ENCODE assay signal across 9 cellular contexts in the genomic region with DNA sequence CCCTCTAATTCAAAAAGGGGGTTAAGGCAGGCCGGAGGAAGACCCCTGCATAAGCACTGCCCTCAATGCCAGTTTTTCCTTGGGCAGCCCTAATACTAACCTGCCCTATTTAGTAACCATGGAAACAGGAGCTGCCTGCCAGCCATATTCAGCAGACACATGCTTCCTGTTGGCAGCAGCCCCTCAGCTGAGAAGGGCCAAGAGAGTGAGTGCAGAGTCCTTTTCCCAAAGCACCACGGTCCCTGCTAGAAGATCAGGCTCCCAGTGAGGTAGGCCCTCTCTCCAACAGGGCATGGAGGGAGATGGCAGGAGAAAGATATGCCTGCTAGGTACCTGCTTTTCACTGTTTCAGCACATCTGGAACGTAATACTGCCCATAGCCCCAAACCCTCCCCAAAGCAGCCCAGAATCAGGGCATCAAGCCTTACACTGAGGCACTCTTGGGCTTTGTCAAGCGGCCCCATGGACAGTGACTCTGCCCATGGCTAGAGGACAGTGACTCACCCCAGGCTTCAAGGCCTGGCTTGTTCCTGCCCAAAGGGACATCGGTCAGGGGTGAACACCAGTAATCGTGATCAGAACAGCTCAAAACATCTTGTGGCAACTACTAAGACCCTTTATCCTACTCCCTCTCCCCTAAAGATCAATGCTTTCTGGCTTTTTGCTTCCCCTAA.
DNase-seq lines count a peak whose midpoint lies in the region; ATAC-seq and TF ChIP-seq lines count a peak whose summit lies in the region.
"Had no signal": no experiment of that assay in that cellular context is flagged by ENCODE, and none has a peak within 500 bp of the region (broad histone marks: within the 10 kb centered on the region; RNA-seq: fewer than 3 reads in every experiment).

No MANE protein-coding gene starts in this region.

- ATAC-seq in right lobe of liver = peak; percentile 48 to 78 (median 76)
- peak; percentile 38 to 58 for ATAC-seq in upper lobe of left lung (ENCODE audit: low FRiP score in 2 of 2)
- no peak for ATAC-seq in HG02642 (IDR thresholded peaks at IDR 0.05; ENCODE audit: poor library complexity, unreplicated experiment)
- no peak for ATAC-seq in HG02588 (IDR thresholded peaks at IDR 0.05; ENCODE audit: unreplicated experiment)

- intact Hi-C loops in right lobe of liver (cut with DNase I) = loop anchor here in 1 of 2 donors (10.0 kb wide), 1 partner anchor 182 kb away; no protein-coding TSS in a partner anchor
- intact Hi-C loops in activated naive CD4-positive, alpha-beta T cell treated with anti-CD3 and anti-CD28 coated beads for 36 hours (cut with micrococcal nuclease) = loop anchor here (1.0 to 5.0 kb wide), 5 partner anchors 9 to 595 kb away; no protein-coding TSS in a partner anchor

- H3K27me3 Mint-ChIP-seq in brain = peaks cover 5% of the 10 kb centered on the region
- no peaks in the 10 kb centered on the region for H3K27me3 Mint-ChIP-seq in activated naive CD4-positive, alpha-beta T cell treated with anti-CD3 and anti-CD28 coated beads for 36 hours (ENCODE audit: low read depth)

- DNase-seq in NCI-H1417 (lab: John Stamatoyannopoulos, UW) = peak in 2 of 3 experiments; percentile 81 to 88
- DNase-seq in NCI-H1417 treated with DMSO at 0.1 percent for 48 hours (lab: John Stamatoyannopoulos, UW) = no peak
- peak; percentile 71 to 94 (median 90) for DNase-seq in right lobe of liver
- peak in 1 of 2 donors; percentile 59 for DNase-seq in upper lobe of left lung
- DNase-seq in activated naive CD4-positive, alpha-beta T cell treated with anti-CD3 and anti-CD28 coated beads for 36 hours = no peak
- DNase-seq: 8988T had no signal

- 23% methylated on average over 3 of the region's 6 CpGs for WGBS in right lobe of liver (ENCODE audit: insufficient coverage, low coverage, low lambda C conversion rate, missing lambda C conversion rate)
- WGBS in upper lobe of left lung, 2 donors = 59 to 96% methylated on average over 2 to 6 of the region's 6 CpGs

- H3K36me3 Mint-ChIP-seq in brain = no peaks in the 10 kb centered on the region
- H3K36me3 Mint-ChIP-seq in activated naive CD4-positive, alpha-beta T cell treated with anti-CD3 and anti-CD28 coated beads for 36 hours (ENCODE audit: low read depth) = no peaks in the 10 kb centered on the region

- TF ChIP-seq POLR2A in right lobe of liver (IDR thresholded peaks at IDR 0.05) = peak; percentile 2
- no peak for TF ChIP-seq POLR2A in upper lobe of left lung (IDR thresholded peaks at IDR 0.05)

- H3K9me3 ChIP-seq in right lobe of liver (no peaks in the 10 kb centered on the region), upper lobe of left lung (no peaks in the 10 kb centered on the region)

- peaks cover 83% of the 10 kb centered on the region for H3K4me1 Mint-ChIP-seq in brain
- peaks cover 17% of the 10 kb centered on the region for H3K4me1 Mint-ChIP-seq in activated naive CD4-positive, alpha-beta T cell treated with anti-CD3 and anti-CD28 coated beads for 36 hours (ENCODE audit: low read depth)

- peak overlapping the region; percentile 1 to 56 (median 30) for H3K4me3 Mint-ChIP-seq in brain
- no peak overlapping the region for H3K4me3 Mint-ChIP-seq in activated naive CD4-positive, alpha-beta T cell treated with anti-CD3 and anti-CD28 coated beads for 36 hours

- H3K36me3 ChIP-seq in right lobe of liver = no peaks in the 10 kb centered on the region
- peaks cover 0 to 4% (median 0%) of the 10 kb centered on the region in 4 donors for H3K36me3 ChIP-seq in upper lobe of left lung

- H3K4me3 ChIP-seq in right lobe of liver (peak overlapping the region in 1 of 3 donors; percentile 14), upper lobe of left lung (no peak overlapping the region)

- no peak for TF ChIP-seq EP300 in upper lobe of left lung (IDR thresholded peaks at IDR 0.05)

- H3K27ac ChIP-seq in right lobe of liver (peak overlapping the region; percentile 69 to 95 (median 74)), upper lobe of left lung (peak overlapping the region; percentile 14 to 77 (median 69))

- no peak for TF ChIP-seq CTCF in brain (conservative IDR thresholded peaks at IDR 0.05)
- no peak for TF ChIP-seq CTCF in right lobe of liver (IDR thresholded peaks at IDR 0.05)
- TF ChIP-seq CTCF in upper lobe of left lung (IDR thresholded peaks at IDR 0.05) = no peak

- H3K9me3 Mint-ChIP-seq in brain = no peaks in the 10 kb centered on the region
- no peaks in the 10 kb centered on the region for H3K9me3 Mint-ChIP-seq in activated naive CD4-positive, alpha-beta T cell treated with anti-CD3 and anti-CD28 coated beads for 36 hours

- no peaks in the 10 kb centered on the region for H3K27me3 ChIP-seq in right lobe of liver
- H3K27me3 ChIP-seq in upper lobe of left lung = no peaks in the 10 kb centered on the region

- H3K27ac Mint-ChIP-seq in brain = peak overlapping the region; percentile 86 to 96 (median 92)
- H3K27ac Mint-ChIP-seq in activated naive CD4-positive, alpha-beta T cell treated with anti-CD3 and anti-CD28 coated beads for 36 hours = no peak overlapping the region

- H3K4me1 ChIP-seq in right lobe of liver = peaks cover 0 to 70% (median 26%) of the 10 kb centered on the region in 4 donors
- H3K4me1 ChIP-seq in upper lobe of left lung = peaks cover 29 to 41% (median 35%) of the 10 kb centered on the region in 4 donors

- CTCF ChIA-PET in activated naive CD4-positive, alpha-beta T cell treated with anti-CD3 and anti-CD28 coated beads for 36 hours (lab: Charles Lee) = interaction anchor here (0.6 to 2.3 kb wide), 3 partner anchors 12 to 199 kb away, joined by 3 to 11 read pairs (median 8); no protein-coding TSS in a partner anchor

Comparison
In these comparisons a context has a peak if more than half of its experiments do, and no peak if none do; other contexts are left out.
1. DNase-seq: peak in NCI-H1417 (2 of 3) and right lobe of liver (3 of 3); none in NCI-H1417 treated with DMSO at 0.1 percent for 48 hours (single experiment) and activated naive CD4-positive, alpha-beta T cell treated with anti-CD3 and anti-CD28 coated beads for 36 hours (single experiment).
2. ATAC-seq: peak in right lobe of liver (4 of 4) and upper lobe of left lung (2 of 2); none in HG02642 (single experiment) and HG02588 (single experiment).